ENCODE assay signal across 8 cellular contexts in genomic region chr4:48780867-48781219, GRCh38. TPM values are rescaled to one million over a fixed set of nuclear protein-coding genes. Genes with fewer than 3 reads are reported as not detected.
DNase-seq lines count a peak whose midpoint lies in the region; ATAC-seq and TF ChIP-seq lines count a peak whose summit lies in the region.

No MANE protein-coding gene starts in this region.

- no peak for TF ChIP-seq CTCF in GM12865 (IDR thresholded peaks at IDR 0.05; ENCODE audit: insufficient read depth, low read depth, low read length, missing control alignments)
- no peak for TF ChIP-seq CTCF in OCI-LY1 (IDR thresholded peaks at IDR 0.05; ENCODE audit: low read length)
- TF ChIP-seq CTCF in smooth muscle cell (IDR thresholded peaks at IDR 0.05; ENCODE audit: borderline replicate concordance, insufficient read depth, poor library complexity, severe bottlenecking): no peak

- in situ Hi-C loops in G401 (cut with HindIII; ENCODE audit: low sequenced_read_pairs): no loop called here

- H3K36me3 Mint-ChIP-seq in activated naive CD8-positive, alpha-beta T cell treated with anti-CD3 and anti-CD28 coated beads, Interleukin-2, amount 10 ng/mL, durations not matched to agents 7 days and 5 days: peaks cover 7% of the 10 kb centered on the region

- H3K9ac ChIP-seq in OCI-LY1 (ENCODE audit: low read length): peak overlapping the region; percentile 67
- peak overlapping the region; percentile 27 for H3K9ac ChIP-seq in iPS-15b (ENCODE audit: low read depth, low read length)
- H3K9ac ChIP-seq in smooth muscle cell (ENCODE audit: low read depth): peak overlapping the region; percentile 33

- H3F3A ChIP-seq in OCI-LY1 (ENCODE audit: insufficient read depth, low read length) (peaks cover 7% of the 10 kb centered on the region; the same call in 1 of the 2 replicates), smooth muscle cell (ENCODE audit: low read depth) (peaks cover 4% of the 10 kb centered on the region)

- DNase-seq in GM12865 (ENCODE audit: low read depth) (peak; percentile 62), smooth muscle cell (lab: John Stamatoyannopoulos, UW; ENCODE audit: unreplicated experiment) (no peak), NCI-H2227 (lab: John Stamatoyannopoulos, UW; ENCODE audit: unreplicated experiment) (no peak), G401 (ENCODE audit: low spot score) (no peak), A172 (ENCODE audit: low spot score) (no peak)
- no peak for DNase-seq in activated naive CD8-positive, alpha-beta T cell treated with anti-CD3 and anti-CD28 coated beads, Interleukin-2, amount 10 ng/mL, durations not matched to agents 7 days and 5 days

- H3K4me1 ChIP-seq in OCI-LY1 (ENCODE audit: insufficient read depth, low read length, severe bottlenecking) (peaks cover 39% of the 10 kb centered on the region), iPS-15b (ENCODE audit: control insufficient read depth, insufficient read depth, low read length) (peaks cover 16% of the 10 kb centered on the region), smooth muscle cell (ENCODE audit: low read depth) (peaks cover 32% of the 10 kb centered on the region)

- H3K9me2 ChIP-seq in OCI-LY1 (ENCODE audit: low read depth, low read length): no peaks in the 10 kb centered on the region

- H3K4me2 ChIP-seq in OCI-LY1 (ENCODE audit: low read length) (peak overlapping the region; percentile 75), smooth muscle cell (peak overlapping the region; percentile 88)

- no peak overlapping the region for H3K27ac ChIP-seq in OCI-LY1 (ENCODE audit: low read depth, low read length, poor library complexity, severe bottlenecking)
- peak overlapping the region; percentile 56 for H3K27ac ChIP-seq in smooth muscle cell (ENCODE audit: low read depth)

- H3K27me3 Mint-ChIP-seq in activated naive CD8-positive, alpha-beta T cell treated with anti-CD3 and anti-CD28 coated beads, Interleukin-2, amount 10 ng/mL, durations not matched to agents 7 days and 5 days: no peaks in the 10 kb centered on the region

- peak overlapping the region; percentile 78 for H3K4me3 Mint-ChIP-seq in activated naive CD8-positive, alpha-beta T cell treated with anti-CD3 and anti-CD28 coated beads, Interleukin-2, amount 10 ng/mL, durations not matched to agents 7 days and 5 days

- H3K27ac Mint-ChIP-seq in activated naive CD8-positive, alpha-beta T cell treated with anti-CD3 and anti-CD28 coated beads, Interleukin-2, amount 10 ng/mL, durations not matched to agents 7 days and 5 days: peak overlapping the region; percentile 89

- H3K27me3 ChIP-seq in OCI-LY1 (ENCODE audit: insufficient read depth, low read length) (no peaks in the 10 kb centered on the region), iPS-15b (ENCODE audit: control insufficient read depth, insufficient read depth, low read length) (no peaks in the 10 kb centered on the region), smooth muscle cell (ENCODE audit: low read depth) (no peaks in the 10 kb centered on the region)

- H3K9me3 Mint-ChIP-seq in activated naive CD8-positive, alpha-beta T cell treated with anti-CD3 and anti-CD28 coated beads, Interleukin-2, amount 10 ng/mL, durations not matched to agents 7 days and 5 days: no peaks in the 10 kb centered on the region

- no peak for ATAC-seq in activated naive CD8-positive, alpha-beta T cell treated with anti-CD3 and anti-CD28 coated beads, Interleukin-2, amount 10 ng/mL, durations not matched to agents 7 days and 5 days (ENCODE audit: low read depth)

- WGBS in smooth muscle cell (ENCODE audit: low lambda C conversion rate): 4% methylated on average over 10 of the region's 10 CpGs

- POLR2A ChIA-PET in activated naive CD8-positive, alpha-beta T cell treated with anti-CD3 and anti-CD28 coated beads, Interleukin-2, amount 10 ng/mL, durations not matched to agents 7 days and 5 days (lab: Charles Lee): interaction anchor here (1.0 to 2.7 kb wide), 7 partner anchors 29 to 647 kb away, joined by 3 to 25 read pairs (median 4); partner anchors contain the start of genes OCIAD1, OCIAD2, SLAIN2 and TXK

- H3K9me3 ChIP-seq in OCI-LY1 (ENCODE audit: low read length) (no peaks in the 10 kb centered on the region), iPS-15b (ENCODE audit: control insufficient read depth, insufficient read depth, low read length) (no peaks in the 10 kb centered on the region), smooth muscle cell (replicated peaks; ENCODE audit: low read depth) (no peaks in the 10 kb centered on the region)

- H3K79me2 ChIP-seq in OCI-LY1 (ENCODE audit: insufficient read depth, low read length) (peaks cover 34% of the 10 kb centered on the region), smooth muscle cell (ENCODE audit: low read depth) (peaks cover 31% of the 10 kb centered on the region)

- peaks cover 30% of the 10 kb centered on the region for H3K4me1 Mint-ChIP-seq in activated naive CD8-positive, alpha-beta T cell treated with anti-CD3 and anti-CD28 coated beads, Interleukin-2, amount 10 ng/mL, durations not matched to agents 7 days and 5 days

- H2AFZ ChIP-seq in OCI-LY1 (ENCODE audit: low read length) (peak overlapping the region; percentile 6; the same call in 1 of the 2 replicates), smooth muscle cell (ENCODE audit: low read depth) (peak overlapping the region; percentile 90)

- H3K4me3 ChIP-seq in GM12865 (ENCODE audit: low read depth, low read length) (peak overlapping the region; percentile 97), OCI-LY1 (ENCODE audit: low read depth, low read length, poor library complexity, severe bottlenecking) (peak overlapping the region; percentile 82), iPS-15b (ENCODE audit: low read depth, low read length) (peak overlapping the region; percentile 76), smooth muscle cell (peak overlapping the region; percentile 85)

- H4K20me1 ChIP-seq in OCI-LY1 (ENCODE audit: insufficient read depth, low read length): no peaks in the 10 kb centered on the region
- H4K20me1 ChIP-seq in smooth muscle cell (ENCODE audit: low read depth): peaks cover 31% of the 10 kb centered on the region

- H3K36me3 ChIP-seq in OCI-LY1 (ENCODE audit: insufficient read depth, low read length) (no peaks in the 10 kb centered on the region; the same call in 1 of the 2 replicates), iPS-15b (ENCODE audit: control insufficient read depth, insufficient read depth, low read length) (no peaks in the 10 kb centered on the region), smooth muscle cell (ENCODE audit: low read depth) (no peaks in the 10 kb centered on the region)

RNA-seq across cellular contexts. Expression of gene FRYL, which starts 0.8 kb away (rescaled TPM):
- total RNA-seq in activated naive CD8-positive, alpha-beta T cell treated with anti-CD3 and anti-CD28 coated beads, Interleukin-2, amount 10 ng/mL, durations not matched to agents 7 days and 5 days: 100 to 1,000 TPM in 1 of 2 experiments, 10 to 100 TPM in 1; 95.9 to 114 TPM
- total RNA-seq in smooth muscle cell: 56.6 and 57.0 TPM in 2 replicates
- 14.9 and 17.7 TPM in 2 replicates for polyA plus RNA-seq in smooth muscle cell
- 15.5 and 17.8 TPM in 2 replicates for total RNA-seq in G401 (2014; rRNA removed; shearing (Covaris generic))
- total RNA-seq in A172 (2014; rRNA removed; shearing (Covaris generic)): 25.8 and 30.0 TPM in 2 replicates

RNA-seq across cellular contexts. Expression of gene OCIAD1, which starts 50.0 kb away (rescaled TPM):
- 100 to 1,000 TPM; 104 to 107 TPM for total RNA-seq in activated naive CD8-positive, alpha-beta T cell treated with anti-CD3 and anti-CD28 coated beads, Interleukin-2, amount 10 ng/mL, durations not matched to agents 7 days and 5 days
- total RNA-seq in smooth muscle cell: 180 and 196 TPM in 2 replicates
- 130 and 159 TPM in 2 replicates for polyA plus RNA-seq in smooth muscle cell
- 172 and 188 TPM in 2 replicates for total RNA-seq in G401 (2014; rRNA removed; shearing (Covaris generic))
- total RNA-seq in A172 (2014; rRNA removed; shearing (Covaris generic)): 171 and 183 TPM in 2 replicates
